11 cellular contexts compared by ENCODE assay signal in the genomic region with DNA sequence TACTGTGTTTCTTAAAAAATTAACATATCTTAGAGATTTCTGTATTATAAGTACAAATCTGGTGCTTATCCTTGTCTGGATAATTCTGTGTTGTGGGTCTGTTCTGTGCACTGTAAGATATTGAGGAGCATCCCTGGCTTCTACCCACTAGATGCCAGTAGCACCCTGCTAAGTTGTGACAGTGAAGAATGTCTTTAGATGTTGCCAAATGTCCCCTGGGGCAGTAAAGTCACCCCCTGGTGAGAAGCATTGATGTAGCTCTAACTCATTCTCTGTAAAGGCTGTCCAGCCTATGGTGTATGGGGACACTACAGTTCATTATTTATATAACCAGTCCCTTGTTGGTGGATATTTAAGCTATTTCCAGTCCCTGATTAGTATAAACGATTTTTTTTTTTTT. TPM values are rescaled to one million over a fixed set of nuclear protein-coding genes. Genes with fewer than 3 reads are reported as not detected.
DNase-seq lines count a peak whose midpoint lies in the region; ATAC-seq lines count a peak whose summit lies in the region.
"Had no signal": no experiment of that assay in that cellular context is flagged by ENCODE, and none has a peak within 500 bp of the region (broad histone marks: within the 10 kb centered on the region; RNA-seq: fewer than 3 reads in every experiment).

No MANE protein-coding gene starts in this region.

- in situ Hi-C loops in KBM-7 (cut with MboI; ENCODE audit: low pct_unique_long_range_greater_than_20kb, low sequenced_read_pairs), result no loop called here

- no peaks in the 10 kb centered on the region for H3K27me3 Mint-ChIP-seq in memory B cell
- H3K27me3 Mint-ChIP-seq in activated T-helper 1 cell treated with anti-CD3 and anti-CD28 coated beads, Interleukin-12 subunit alpha, Interleukin-12 subunit beta, Interleukin-2, Interleukin-4 antibody, amounts not matched to agents 30 ng/mL and 10 ng/mL and 1 ng/mL, durations not matched to agents 14 hours and 24 hours and 36 hours (ENCODE audit: insufficient read depth), result peaks cover 6% of the 10 kb centered on the region

- DNase-seq in DMS53 (lab: John Stamatoyannopoulos, UW), result peak; percentile 50
- peak; percentile 20 for DNase-seq in KBM-7
- DNase-seq in RPMI7951 (ENCODE audit: low read depth), result peak; percentile 61
- no peak for DNase-seq in memory B cell (ENCODE audit: low spot score in 2 of 2)
- no peak for DNase-seq in activated T-helper 1 cell treated with anti-CD3 and anti-CD28 coated beads, Interleukin-12 subunit alpha, Interleukin-12 subunit beta, Interleukin-2, Interleukin-4 antibody, amounts not matched to agents 30 ng/mL and 10 ng/mL and 1 ng/mL, durations not matched to agents 14 hours and 24 hours and 36 hours (ENCODE audit: low spot score)
- DNase-seq: cerebellar nuclear complex, left ventricle myocardium inferior, NCI-H510A, SHP77 had no signal

- ATAC-seq in memory B cell (ENCODE audit: low read depth) (peak; percentile 9), HG02884 (IDR thresholded peaks at IDR 0.05; ENCODE audit: unreplicated experiment) (no peak), HG02763 (IDR thresholded peaks at IDR 0.05; ENCODE audit: unreplicated experiment) (no peak)

- intact Hi-C loops in activated T-helper 1 cell treated with anti-CD3 and anti-CD28 coated beads, Interleukin-12 subunit alpha, Interleukin-12 subunit beta, Interleukin-2, Interleukin-4 antibody, amounts not matched to agents 30 ng/mL and 10 ng/mL and 1 ng/mL, durations not matched to agents 14 hours and 24 hours and 36 hours (cut with micrococcal nuclease), result loop anchor here (10.0 kb wide), 1 partner anchor 56 kb away; no protein-coding TSS in a partner anchor

- no peak overlapping the region for H3K4me3 Mint-ChIP-seq in memory B cell
- no peak overlapping the region for H3K4me3 Mint-ChIP-seq in activated T-helper 1 cell treated with anti-CD3 and anti-CD28 coated beads, Interleukin-12 subunit alpha, Interleukin-12 subunit beta, Interleukin-2, Interleukin-4 antibody, amounts not matched to agents 30 ng/mL and 10 ng/mL and 1 ng/mL, durations not matched to agents 14 hours and 24 hours and 36 hours

- peaks cover 5% of the 10 kb centered on the region for H3K9me3 Mint-ChIP-seq in memory B cell
- H3K9me3 Mint-ChIP-seq in activated T-helper 1 cell treated with anti-CD3 and anti-CD28 coated beads, Interleukin-12 subunit alpha, Interleukin-12 subunit beta, Interleukin-2, Interleukin-4 antibody, amounts not matched to agents 30 ng/mL and 10 ng/mL and 1 ng/mL, durations not matched to agents 14 hours and 24 hours and 36 hours, result peaks cover 7% of the 10 kb centered on the region

- peaks cover 28% of the 10 kb centered on the region for H3K4me1 Mint-ChIP-seq in memory B cell
- peaks cover 30% of the 10 kb centered on the region for H3K4me1 Mint-ChIP-seq in activated T-helper 1 cell treated with anti-CD3 and anti-CD28 coated beads, Interleukin-12 subunit alpha, Interleukin-12 subunit beta, Interleukin-2, Interleukin-4 antibody, amounts not matched to agents 30 ng/mL and 10 ng/mL and 1 ng/mL, durations not matched to agents 14 hours and 24 hours and 36 hours (ENCODE audit: low read depth)

- H3K36me3 Mint-ChIP-seq in memory B cell, result no peaks in the 10 kb centered on the region
- H3K36me3 Mint-ChIP-seq in activated T-helper 1 cell treated with anti-CD3 and anti-CD28 coated beads, Interleukin-12 subunit alpha, Interleukin-12 subunit beta, Interleukin-2, Interleukin-4 antibody, amounts not matched to agents 30 ng/mL and 10 ng/mL and 1 ng/mL, durations not matched to agents 14 hours and 24 hours and 36 hours (ENCODE audit: low read depth), result peaks cover 1% of the 10 kb centered on the region

- H3K27ac Mint-ChIP-seq in memory B cell, result no peak overlapping the region
- no peak overlapping the region for H3K27ac Mint-ChIP-seq in activated T-helper 1 cell treated with anti-CD3 and anti-CD28 coated beads, Interleukin-12 subunit alpha, Interleukin-12 subunit beta, Interleukin-2, Interleukin-4 antibody, amounts not matched to agents 30 ng/mL and 10 ng/mL and 1 ng/mL, durations not matched to agents 14 hours and 24 hours and 36 hours

RNA-seq across cellular contexts. Expression of a gene that starts 31.4 kb away (rescaled TPM):
- 0.48 TPM in 1 of 2 replicates, not detected in the other for total RNA-seq in RPMI7951 (2014; rRNA removed; shearing (Covaris generic))
- 0.49 and 0.57 TPM in 2 replicates for total RNA-seq in activated T-helper 1 cell treated with anti-CD3 and anti-CD28 coated beads, Interleukin-12 subunit alpha, Interleukin-12 subunit beta, Interleukin-2, Interleukin-4 antibody, amounts not matched to agents 30 ng/mL and 10 ng/mL and 1 ng/mL, durations not matched to agents 14 hours and 24 hours and 36 hours

Comparison
In these comparisons a context has a peak if more than half of its experiments do, and no peak if none do; other contexts are left out.
1. DNase-seq: peak in DMS53 (single experiment), KBM-7 (single experiment) and RPMI7951 (single experiment); none in memory B cell (0 of 2) and activated T-helper 1 cell treated with anti-CD3 and anti-CD28 coated beads, Interleukin-12 subunit alpha, Interleukin-12 subunit beta, Interleukin-2, Interleukin-4 antibody, amounts not matched to agents 30 ng/mL and 10 ng/mL and 1 ng/mL, durations not matched to agents 14 hours and 24 hours and 36 hours (single experiment).